1 cellular context compared by ENCODE assay signal in genomic region chr3:69013256-69014021, GRCh38.
A peak's percentile ranks its signal among the peaks of the same experiment; 100 is the strongest.
TF ChIP-seq lines count a peak whose summit lies in the region.

Gene EOGT (minus strand): TSS chr3:69013684. CDS start chr3:69009846, 3,838 bp downstream.

TF ChIP-seq in HepG2, 621 proteins besides CTCF, POLR2A, EP300 and RAD21 (continued from another document and continues in another):
- TF ChIP-seq MYNN (CRISPR knock-in tag; IDR thresholded peaks at IDR 0.05; ENCODE audit: low read depth) = no peak
- no peak for TF ChIP-seq MAFF (IDR thresholded peaks at IDR 0.05; ENCODE audit: low read depth, low read length)
- TF ChIP-seq GZF1 (CRISPR knock-in tag; IDR thresholded peaks at IDR 0.05) = no peak
- TF ChIP-seq PAXIP1 (CRISPR knock-in tag; conservative IDR thresholded peaks at IDR 0.05) = no peak; the same call in 1 of the 2 replicates
- TF ChIP-seq MXD4 (CRISPR knock-in tag; IDR thresholded peaks at IDR 0.05) = no peak; the same call in none of the 2 replicates
- TF ChIP-seq TOPORS (CRISPR knock-in tag; IDR thresholded peaks at IDR 0.05) = peak; percentile 35; the same call in 1 of the 2 replicates
- no peak for TF ChIP-seq ZFP62 (CRISPR knock-in tag; IDR thresholded peaks at IDR 0.05)
- no peak; the same call in 1 of the 2 replicates for TF ChIP-seq ZIK1 (CRISPR knock-in tag; IDR thresholded peaks at IDR 0.05; ENCODE audit: borderline replicate concordance, low read depth)
- no peak for TF ChIP-seq NONO (IDR thresholded peaks at IDR 0.05)
- TF ChIP-seq NONO (CRISPR knock-in tag; conservative IDR thresholded peaks at IDR 0.05) = peak; percentile 62; the same call in 1 of the 2 replicates
- peak; percentile 65 for TF ChIP-seq ZNF441 (CRISPR knock-in tag; IDR thresholded peaks at IDR 0.05; ENCODE audit: borderline replicate concordance)
- 0 out of 2 replicates have a peak, but pooled peaks have one; percentile 70 for TF ChIP-seq ZNF615 (CRISPR knock-in tag; IDR thresholded peaks at IDR 0.05; ENCODE audit: borderline replicate concordance)
- no peak for TF ChIP-seq ZNF207 (IDR thresholded peaks at IDR 0.05; ENCODE audit: borderline replicate concordance)
- TF ChIP-seq PCBP2 (optimal IDR thresholded peaks at IDR 0.05; ENCODE audit: low read depth, low read length, poor library complexity, severe bottlenecking) = no peak
- 0 out of 2 replicates have a peak, but pooled peaks have one; percentile 63 for TF ChIP-seq ZBTB43 (CRISPR knock-in tag; conservative IDR thresholded peaks at IDR 0.05)
- peak; percentile 61; the same call in 1 of the 2 replicates for TF ChIP-seq PRDM15 (CRISPR knock-in tag; IDR thresholded peaks at IDR 0.05)
- TF ChIP-seq ZNF841 (CRISPR knock-in tag; IDR thresholded peaks at IDR 0.05; ENCODE audit: borderline replicate concordance) = no peak
- no peak for TF ChIP-seq ATRX (CRISPR knock-in tag; IDR thresholded peaks at IDR 0.05; ENCODE audit: borderline replicate concordance)
- no peak for TF ChIP-seq RBM39 (IDR thresholded peaks at IDR 0.05; ENCODE audit: low read depth, low read length, poor library complexity, severe bottlenecking)
- TF ChIP-seq ZNF552 (CRISPR knock-in tag; IDR thresholded peaks at IDR 0.05; ENCODE audit: borderline replicate concordance) = no peak
- TF ChIP-seq HNRNPUL1 (IDR thresholded peaks at IDR 0.05; ENCODE audit: low read depth, low read length) = no peak
- no peak for TF ChIP-seq SNAPC5 (CRISPR knock-in tag; IDR thresholded peaks at IDR 0.05; ENCODE audit: borderline replicate concordance)
- no peak for TF ChIP-seq RFX1 (IDR thresholded peaks at IDR 0.05)
- no peak for TF ChIP-seq ZNF276 (CRISPR knock-in tag; IDR thresholded peaks at IDR 0.05; ENCODE audit: low read depth)
- peak; percentile 27; the same call in 1 of the 2 replicates for TF ChIP-seq HINFP (CRISPR knock-in tag; IDR thresholded peaks at IDR 0.05; ENCODE audit: low read depth)
- peak; percentile 76; the same call in 1 of the 2 replicates for TF ChIP-seq ZNF274 (CRISPR knock-in tag; IDR thresholded peaks at IDR 0.05)
- TF ChIP-seq TRIM22 (IDR thresholded peaks at IDR 0.05) = no peak
- peak; percentile 43; the same call in 1 of the 2 replicates for TF ChIP-seq ZBTB7B (CRISPR knock-in tag; IDR thresholded peaks at IDR 0.05)
- no peak for TF ChIP-seq HBP1 (CRISPR knock-in tag; IDR thresholded peaks at IDR 0.05; ENCODE audit: low read depth)
- no peak for TF ChIP-seq ZBTB14 (CRISPR knock-in tag; IDR thresholded peaks at IDR 0.05)
- no peak for TF ChIP-seq NPAS2 (CRISPR knock-in tag; IDR thresholded peaks at IDR 0.05; ENCODE audit: borderline replicate concordance)
- no peak for TF ChIP-seq PBX2 (CRISPR knock-in tag; IDR thresholded peaks at IDR 0.05)
- no peak for TF ChIP-seq TEAD2 (CRISPR knock-in tag; IDR thresholded peaks at IDR 0.05)
- no peak for TF ChIP-seq PAX8 (CRISPR knock-in tag; IDR thresholded peaks at IDR 0.05; ENCODE audit: borderline replicate concordance)
- peak; percentile 63; the same call in 1 of the 2 replicates for TF ChIP-seq ZNF772 (CRISPR knock-in tag; IDR thresholded peaks at IDR 0.05)
- TF ChIP-seq PLSCR1 (CRISPR knock-in tag; IDR thresholded peaks at IDR 0.05; ENCODE audit: borderline replicate concordance) = no peak
- TF ChIP-seq ATF7 (IDR thresholded peaks at IDR 0.05) = no peak
- TF ChIP-seq ATF7 (CRISPR knock-in tag; IDR thresholded peaks at IDR 0.05) = no peak
- no peak for TF ChIP-seq PPARG (CRISPR knock-in tag; conservative IDR thresholded peaks at IDR 0.05)
- TF ChIP-seq IKZF1 (IDR thresholded peaks at IDR 0.05) = no peak
- TF ChIP-seq SMARCC2 (IDR thresholded peaks at IDR 0.05) = no peak
- no peak for TF ChIP-seq MBNL3 (CRISPR knock-in tag; conservative IDR thresholded peaks at IDR 0.05)
- no peak for TF ChIP-seq KAT2B (IDR thresholded peaks at IDR 0.05; ENCODE audit: borderline replicate concordance, low read depth, low read length)
- peak; percentile 94 for TF ChIP-seq MXD1 (CRISPR knock-in tag; IDR thresholded peaks at IDR 0.05)
- TF ChIP-seq ZNF773 (CRISPR knock-in tag; IDR thresholded peaks at IDR 0.05; ENCODE audit: borderline replicate concordance) = peak; percentile 45; the same call in 1 of the 2 replicates
- TF ChIP-seq ZNF24 (IDR thresholded peaks at IDR 0.05) = no peak
- TF ChIP-seq ZNF652 (CRISPR knock-in tag; IDR thresholded peaks at IDR 0.05; ENCODE audit: borderline replicate concordance, low read depth) = no peak
